ENCODE assay signal across 9 cellular contexts in genomic region chr3:157662171-157662570, GRCh38.
"Had no signal": no experiment of that assay in that cellular context is flagged by ENCODE, and none has a peak within 500 bp of the region (broad histone marks: within the 10 kb centered on the region; RNA-seq: fewer than 3 reads in every experiment).

No MANE protein-coding gene starts in this region.

- H3K9me3 ChIP-seq: HAP-1 had no signal

- H3K9ac ChIP-seq: GM23248 had no signal

- FAIRE-seq: HTR-8/SVneo, K562 had no signal

- H3K27ac ChIP-seq: GM23248 had no signal

- DNase-seq: GM23248, GOT3, H7, HFFc6, IMR-90 had no signal

- H3K36me3 ChIP-seq: HAP-1 had no signal

- H3K4me3 ChIP-seq: GM23248, HAP-1, K562 had no signal

- ATAC-seq: HCT116, K562 had no signal

- H3K4me1 ChIP-seq: HAP-1 had no signal
